21 cellular contexts compared by ENCODE assay signal in the genomic region with DNA sequence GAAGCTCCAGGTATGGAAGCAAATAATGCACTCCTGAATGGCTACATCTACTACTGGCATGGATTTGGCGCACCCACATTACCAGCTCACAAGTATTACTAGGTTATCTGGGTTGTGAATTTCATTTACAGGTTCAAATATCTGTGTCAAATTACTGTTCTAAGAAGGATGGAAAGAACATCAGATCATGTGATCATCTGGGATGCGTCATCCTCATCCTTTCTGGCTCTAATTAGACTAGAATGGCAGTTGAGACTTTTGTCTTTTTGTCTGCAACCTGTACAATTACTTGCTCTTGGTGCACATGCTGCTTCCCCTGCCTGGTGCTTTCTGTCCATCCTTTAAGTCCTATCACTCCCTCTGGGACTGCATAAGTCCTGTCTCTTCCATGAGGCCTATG.
"Had no signal": no experiment of that assay in that cellular context is flagged by ENCODE, and none has a peak within 500 bp of the region (broad histone marks: within the 10 kb centered on the region; RNA-seq: fewer than 3 reads in every experiment).

No MANE protein-coding gene starts in this region.

- H3K4me3 ChIP-seq: colonic mucosa, dorsolateral prefrontal cortex, heart left ventricle, right lobe of liver, skin epidermis, transverse colon, vagina had no signal

- H3K79me2 ChIP-seq: parathyroid adenoma had no signal

- H3K4me3 Mint-ChIP-seq: activated naive CD8-positive, alpha-beta T cell treated with anti-CD3 and anti-CD28 coated beads for 36 hours; activated T-cell treated with anti-CD3 and anti-CD28 coated beads, Interleukin-2, amount 50 U/mL, for 4 hours; effector memory CD8-positive, alpha-beta T cell; memory B cell; nephron progenitor cell; stimulated activated naive B cell treated with anti-CD40 and anti-IgM and Interleukin-4, amounts not matched to agents 10 μg/mL and 1 μg/mL and 100 μg/mL, for 72 hours; WTC11 had no signal

- H3K9me3 ChIP-seq: colonic mucosa, heart left ventricle, right lobe of liver, transverse colon, vagina had no signal

- H3K9me3 Mint-ChIP-seq: activated naive CD8-positive, alpha-beta T cell treated with anti-CD3 and anti-CD28 coated beads for 36 hours; activated T-cell treated with anti-CD3 and anti-CD28 coated beads, Interleukin-2, amount 50 U/mL, for 4 hours; effector memory CD8-positive, alpha-beta T cell; memory B cell; stimulated activated naive B cell treated with anti-CD40 and anti-IgM and Interleukin-4, amounts not matched to agents 10 μg/mL and 1 μg/mL and 100 μg/mL, for 72 hours; WTC11 had no signal

- H3K27ac ChIP-seq: colonic mucosa, parathyroid adenoma, right lobe of liver, skin epidermis, transverse colon, vagina had no signal

- H3K4me1 ChIP-seq: parathyroid adenoma, right lobe of liver had no signal

- H3K27ac Mint-ChIP-seq: activated naive CD8-positive, alpha-beta T cell treated with anti-CD3 and anti-CD28 coated beads for 36 hours; memory B cell; nephron progenitor cell; stimulated activated naive B cell treated with anti-CD40 and anti-IgM and Interleukin-4, amounts not matched to agents 10 μg/mL and 1 μg/mL and 100 μg/mL, for 72 hours; WTC11 had no signal

- ATAC-seq: activated T-cell treated with anti-CD3 and anti-CD28 coated beads, Interleukin-2, amount 50 U/mL, for 4 hours; effector memory CD8-positive, alpha-beta T cell; esophagus mucosa; heart left ventricle; left colon; right lobe of liver; stimulated activated naive B cell treated with anti-CD40 and anti-IgM and Interleukin-4, amounts not matched to agents 10 μg/mL and 1 μg/mL and 100 μg/mL, for 72 hours; WTC11 had no signal

- H3K9ac ChIP-seq: parathyroid adenoma had no signal

- H2AFZ ChIP-seq: parathyroid adenoma had no signal

- H3K36me3 ChIP-seq: colonic mucosa had no signal

- DNase-seq: activated CD8-positive, alpha-beta memory T cell treated with anti-CD3 and anti-CD28 coated beads, Interleukin-2, amount 50 U/mL, for 4 hours; activated naive CD4-positive, alpha-beta T cell treated with Interleukin-2 at 50 U/mL for 16 hours; activated naive CD8-positive, alpha-beta T cell treated with anti-CD3 and anti-CD28 coated beads for 36 hours; activated T-cell treated with anti-CD3 and anti-CD28 coated beads, Interleukin-2, amount 50 U/mL, for 4 hours; amniotic stem cell; colonic mucosa; dorsolateral prefrontal cortex; effector memory CD8-positive, alpha-beta T cell; heart left ventricle; left colon; nephron progenitor cell; right lobe of liver; stimulated activated CD4-positive, alpha-beta T cell treated with anti-CD3 and anti-CD28 coated beads, Interleukin-2, amount 100 ng/mL, for 24 hours; stimulated activated naive B cell treated with anti-CD40 and anti-IgM and Interleukin-4, amounts not matched to agents 10 μg/mL and 1 μg/mL and 100 μg/mL, for 72 hours; transverse colon had no signal

- H3K4me1 Mint-ChIP-seq: nephron progenitor cell, WTC11 had no signal

- H3K27me3 ChIP-seq: colonic mucosa, dorsolateral prefrontal cortex, heart left ventricle, right lobe of liver, transverse colon, vagina had no signal
